Comparison of ENCODE assay signal across 15 cellular contexts in genomic region chr11:93747122-93747521, GRCh38. TPM values are rescaled to one million over a fixed set of nuclear protein-coding genes. Genes with fewer than 3 reads are reported as not detected.
A peak's percentile ranks its signal among the peaks of the same experiment; 100 is the strongest.
DNase-seq lines count a peak whose midpoint lies in the region; ATAC-seq, FAIRE-seq and TF ChIP-seq lines count a peak whose summit lies in the region.
"Had no signal": no experiment of that assay in that cellular context is flagged by ENCODE, and none has a peak within 500 bp of the region (broad histone marks: within the 10 kb centered on the region; RNA-seq: fewer than 3 reads in every experiment).

No MANE protein-coding gene starts in this region.

- ATAC-seq in GM19023 (IDR thresholded peaks at IDR 0.05; ENCODE audit: unreplicated experiment) (peak; percentile 63), GM21786 (IDR thresholded peaks at IDR 0.05; ENCODE audit: unreplicated experiment) (peak; percentile 90), HG03139 (IDR thresholded peaks at IDR 0.05; ENCODE audit: unreplicated experiment) (peak; percentile 85), HepG2 (peak; percentile 20; the same call in 2 of the 3 replicates), esophagus mucosa (no peak)
- ATAC-seq: stimulated activated naive CD8-positive, alpha-beta T cell treated with anti-CD3 and anti-CD28 coated beads, Interleukin-15, amount 100 ng/mL, for 72 hours had no signal

- POLR2A ChIA-PET in HepG2 (lab: Yijun Ruan, JAX): interaction anchor here (0.6 to 2.7 kb wide), 5 partner anchors 9 to 382 kb away, joined by 3 to 17 read pairs (median 4); partner anchors contain the start of genes MED17 and PANX1

- CTCF ChIA-PET in HepG2 (lab: Yijun Ruan, JAX; ENCODE audit: low intra/inter-chr PET ratio, low total read pairs): no interaction called here

- H3K9me3 ChIP-seq in HepG2 (ENCODE audit: low read length) (no peaks in the 10 kb centered on the region), esophagus muscularis mucosa (no peaks in the 10 kb centered on the region)

- H3K79me2 ChIP-seq in HepG2 (ENCODE audit: insufficient read depth, low read length): peaks cover 39% of the 10 kb centered on the region

- H3K9ac ChIP-seq in HepG2 (ENCODE audit: insufficient read depth, low read depth, low read length): 0 out of 2 replicates have a peak overlapping the region, but pooled peaks have one; percentile 39

- H3K27me3 ChIP-seq in HepG2 (ENCODE audit: control insufficient read depth in 1 of 2, insufficient read depth in 2 of 2, low read length in 2 of 2): no peaks in the 10 kb centered on the region
- H3K27me3 ChIP-seq in esophagus muscularis mucosa: no peaks in the 10 kb centered on the region

- FAIRE-seq in HepG2 (lab: Jason Lieb, UNC): no peak

- no peak for TF ChIP-seq POLR2A in HepG2 (IDR thresholded peaks at IDR 0.05; ENCODE audit: insufficient read depth in 1 of 2, low read depth in 2 of 2, low read length in 2 of 2)
- TF ChIP-seq POLR2A in esophagus muscularis mucosa (IDR thresholded peaks at IDR 0.05; ENCODE audit: low read depth): no peak

- TF ChIP-seq CTCF in HepG2 (CRISPR knock-in tag; IDR thresholded peaks at IDR 0.05): no peak
- no peak for TF ChIP-seq CTCF in esophagus muscularis mucosa (IDR thresholded peaks at IDR 0.05)

- no peak for TF ChIP-seq RAD21 in HepG2 (CRISPR knock-in tag; IDR thresholded peaks at IDR 0.05)

- H3K4me1 ChIP-seq in HepG2 (ENCODE audit: insufficient read depth, low read length) (peaks cover 63% of the 10 kb centered on the region), esophagus muscularis mucosa (peaks cover 8 to 48% (median 25%) of the 10 kb centered on the region in 4 donors)

- H4K20me1 ChIP-seq in HepG2 (ENCODE audit: insufficient read depth, low read length): no peaks in the 10 kb centered on the region

- TF ChIP-seq EP300 in HepG2 (IDR thresholded peaks at IDR 0.05; ENCODE audit: low read depth in 2 of 2, low read length in 2 of 2) (no peak), HepG2 (CRISPR knock-in tag; IDR thresholded peaks at IDR 0.05; ENCODE audit: borderline replicate concordance) (no peak), esophagus muscularis mucosa (IDR thresholded peaks at IDR 0.05) (no peak)

- intact Hi-C loops in HepG2 (cut with micrococcal nuclease; ENCODE audit: unreplicated experiment): no loop called here
- intact Hi-C loops in esophagus muscularis mucosa (cut with DNase I): no loop called here

- DNase-seq in HepG2 (ENCODE audit: low spot score) (no peak), anterior cingulate cortex (lab: John Stamatoyannopoulos, UW) (no peak), cerebellar cortex (ENCODE audit: low spot score) (no peak), esophagus muscularis mucosa (ENCODE audit: extremely low spot score) (no peak)
- DNase-seq: activated CD4-positive, CD25-positive, alpha-beta regulatory T cell treated with anti-CD3 and anti-CD28 coated beads, Interleukin-2, amount 50 U/mL, for 72 hours; H7; hypothalamus; NCI-H2029; stimulated activated CD4-positive, alpha-beta T cell treated with anti-CD3 and anti-CD28 coated beads, Interleukin-4, amount 100 ng/mL, for 4 hours; stimulated activated naive CD8-positive, alpha-beta T cell treated with anti-CD3 and anti-CD28 coated beads, Interleukin-15, amount 100 ng/mL, for 72 hours had no signal

- WGBS in HepG2 (ENCODE audit: low lambda C conversion rate): 6% methylated on average over 1 of the region's 1 CpG
- WGBS in esophagus muscularis mucosa: 92% methylated on average over 1 of the region's 1 CpG

- peak overlapping the region in 1 of 3 experiments; percentile 28; a peak in 1 of 6 replicates for H3K4me3 ChIP-seq in HepG2 (replicated peaks in 1 of 3; ENCODE audit: insufficient read depth in 1 of 3, low read depth in 2 of 3, low read length in 3 of 3)
- H3K4me3 ChIP-seq in esophagus muscularis mucosa: no peak overlapping the region

- peak overlapping the region; percentile 81 for H3K4me2 ChIP-seq in HepG2 (ENCODE audit: low read depth, low read length)

- no TSS peak for BruUV-seq in HepG2 (replicated peaks; lab: Mats Ljungman, UMichigan)

- H3K36me3 ChIP-seq in HepG2 (replicated peaks in 1 of 2; ENCODE audit: control insufficient read depth in 1 of 2, insufficient read depth in 2 of 2, low read length in 2 of 2) (no peaks in the 10 kb centered on the region; a peak in 2 of 5 replicates), esophagus muscularis mucosa (peaks cover 6 to 11% (median 7%) of the 10 kb centered on the region in 4 donors)

- in situ Hi-C loops in HepG2 (cut with HindIII; ENCODE audit: extremely low pct_ligation_motif_present, low pct_unique_long_range_greater_than_20kb): no loop called here

- H3K27ac ChIP-seq in HepG2 (ENCODE audit: extremely low read length, insufficient read depth, low read length): peak overlapping the region; percentile 54
- H3K27ac ChIP-seq in esophagus muscularis mucosa (replicated peaks in 1 of 4): no peak overlapping the region
- H3K27ac ChIP-seq: C4-2B had no signal

- no peak overlapping the region for H2AFZ ChIP-seq in HepG2 (ENCODE audit: low read length)

RNA-seq across cellular contexts. Expression of gene C11orf54, which starts 5.7 kb away (rescaled TPM):
- total RNA-seq in HepG2 (2016; rRNA removed; fragmentation: Illumina TruSeq; extraction: Trizol) (50.1 and 68.3 TPM in 2 replicates), esophagus muscularis mucosa (10 to 100 TPM; 27.7 to 46.7 (median 37.9) TPM), esophagus mucosa (7.7 TPM)
- total RNA-seq in HepG2 (2016; cell fraction: cytosol; rRNA removed; fragmentation: Illumina TruSeq; extraction: Trizol; ENCODE audit: low read depth): 25.7 and 26.9 TPM in 2 replicates
- total RNA-seq in HepG2 (2016; cell fraction: insoluble cytoplasmic fraction; rRNA removed; fragmentation: Illumina TruSeq; extraction: Trizol): 51.7 and 81.8 TPM in 2 replicates
- 18.4 and 20.7 TPM in 2 replicates for total RNA-seq in HepG2 (2016; cell fraction: membrane; rRNA removed; fragmentation: Illumina TruSeq; extraction: Trizol)
- total RNA-seq in HepG2 (2016; cell fraction: nucleus; rRNA removed; fragmentation: Illumina TruSeq; extraction: Trizol): 25.8 and 27.7 TPM in 2 replicates
- 36.1 and 42.7 TPM in 2 replicates for polyA plus RNA-seq in HepG2 (2011; rRNA removed)
- polyA plus RNA-seq in HepG2 (2011; cell fraction: cytosol; rRNA removed): 17.5 and 31.2 TPM in 2 replicates
- 16.4 and 20.9 TPM in 2 replicates for polyA plus RNA-seq in HepG2 (2011; cell fraction: nucleus; rRNA removed)
- 50.3 and 62.2 TPM in 2 replicates for polyA plus RNA-seq in HepG2 (2012)
- polyA plus RNA-seq in HepG2 (2016; cell fraction: cytosol; fragmentation: Illumina TruSeq; extraction: Trizol; ENCODE audit: low read depth): 4.0 TPM in 2 replicates
- 54.3 and 55.1 TPM in 2 replicates for polyA plus RNA-seq in HepG2 (2016; cell fraction: insoluble cytoplasmic fraction; fragmentation: Illumina TruSeq; extraction: Trizol; ENCODE audit: low read depth)
- polyA plus RNA-seq in HepG2 (2016; cell fraction: membrane; fragmentation: Illumina TruSeq; extraction: Trizol; ENCODE audit: low read depth): 7.4 and 7.6 TPM in 2 replicates
- 29.7 and 38.5 TPM in 2 replicates for polyA plus RNA-seq in HepG2 (2016; cell fraction: nucleus; fragmentation: Illumina TruSeq; extraction: Trizol; ENCODE audit: insufficient read depth, low read depth)
- polyA minus RNA-seq in HepG2 (2011; rRNA and poly(A)+ RNA removed; ENCODE audit: low replicate concordance): 12.3 and 13.3 TPM in 2 replicates
- polyA minus RNA-seq in HepG2 (2011; cell fraction: cytosol; rRNA and poly(A)+ RNA removed): 33.1 and 37.5 TPM in 2 replicates
- polyA minus RNA-seq in HepG2 (2011; cell fraction: nucleus; rRNA and poly(A)+ RNA removed): 40.4 and 47.0 TPM in 2 replicates

RNA-seq across cellular contexts. Expression of gene TAF1D, which starts 5.8 kb away (rescaled TPM):
- 96.9 and 207 TPM in 2 replicates for total RNA-seq in HepG2 (2016; rRNA removed; fragmentation: Illumina TruSeq; extraction: Trizol)
- 320 and 373 TPM in 2 replicates for total RNA-seq in HepG2 (2016; cell fraction: cytosol; rRNA removed; fragmentation: Illumina TruSeq; extraction: Trizol; ENCODE audit: low read depth)
- total RNA-seq in HepG2 (2016; cell fraction: insoluble cytoplasmic fraction; rRNA removed; fragmentation: Illumina TruSeq; extraction: Trizol): 98.4 and 219 TPM in 2 replicates
- total RNA-seq in HepG2 (2016; cell fraction: membrane; rRNA removed; fragmentation: Illumina TruSeq; extraction: Trizol): 240 and 274 TPM in 2 replicates
- 644 and 668 TPM in 2 replicates for total RNA-seq in HepG2 (2016; cell fraction: nucleus; rRNA removed; fragmentation: Illumina TruSeq; extraction: Trizol)
- polyA plus RNA-seq in HepG2 (2011; rRNA removed): 99.6 and 132 TPM in 2 replicates
- 31.0 and 42.4 TPM in 2 replicates for polyA plus RNA-seq in HepG2 (2011; cell fraction: cytosol; rRNA removed)
- polyA plus RNA-seq in HepG2 (2011; cell fraction: nucleus; rRNA removed): 212 and 272 TPM in 2 replicates
- polyA plus RNA-seq in HepG2 (2012): 164 and 195 TPM in 2 replicates
- polyA plus RNA-seq in HepG2 (2016; cell fraction: cytosol; fragmentation: Illumina TruSeq; extraction: Trizol; ENCODE audit: low read depth): 299 and 310 TPM in 2 replicates
- 128 and 141 TPM in 2 replicates for polyA plus RNA-seq in HepG2 (2016; cell fraction: insoluble cytoplasmic fraction; fragmentation: Illumina TruSeq; extraction: Trizol; ENCODE audit: low read depth)
- polyA plus RNA-seq in HepG2 (2016; cell fraction: membrane; fragmentation: Illumina TruSeq; extraction: Trizol; ENCODE audit: low read depth): 203 and 217 TPM in 2 replicates
- 962 and 1,010 TPM in 2 replicates for polyA plus RNA-seq in HepG2 (2016; cell fraction: nucleus; fragmentation: Illumina TruSeq; extraction: Trizol; ENCODE audit: insufficient read depth, low read depth)
- polyA minus RNA-seq in HepG2 (2011; rRNA and poly(A)+ RNA removed; ENCODE audit: low replicate concordance): 44.5 and 146 TPM in 2 replicates
- polyA minus RNA-seq in HepG2 (2011; cell fraction: cytosol; rRNA and poly(A)+ RNA removed): 58.0 and 63.0 TPM in 2 replicates
- 1,028 and 1,029 TPM in 2 replicates for polyA minus RNA-seq in HepG2 (2011; cell fraction: nucleus; rRNA and poly(A)+ RNA removed)
- total RNA-seq in esophagus muscularis mucosa: 10 to 100 TPM; 34.7 to 61.8 (median 46.3) TPM
- total RNA-seq in esophagus mucosa: 70.3 TPM

RNA-seq across cellular contexts. Expression of gene MED17, which starts 37.0 kb away (rescaled TPM):
- total RNA-seq in HepG2 (2016; rRNA removed; fragmentation: Illumina TruSeq; extraction: Trizol): 31.3 and 37.0 TPM in 2 replicates
- total RNA-seq in HepG2 (2016; cell fraction: cytosol; rRNA removed; fragmentation: Illumina TruSeq; extraction: Trizol; ENCODE audit: low read depth): 8.3 and 9.8 TPM in 2 replicates
- total RNA-seq in HepG2 (2016; cell fraction: insoluble cytoplasmic fraction; rRNA removed; fragmentation: Illumina TruSeq; extraction: Trizol): 31.5 and 35.3 TPM in 2 replicates
- 11.6 and 12.4 TPM in 2 replicates for total RNA-seq in HepG2 (2016; cell fraction: membrane; rRNA removed; fragmentation: Illumina TruSeq; extraction: Trizol)
- 49.0 and 52.1 TPM in 2 replicates for total RNA-seq in HepG2 (2016; cell fraction: nucleus; rRNA removed; fragmentation: Illumina TruSeq; extraction: Trizol)
- 18.0 and 23.1 TPM in 2 replicates for polyA plus RNA-seq in HepG2 (2011; rRNA removed)
- 6.8 and 9.6 TPM in 2 replicates for polyA plus RNA-seq in HepG2 (2011; cell fraction: cytosol; rRNA removed)
- 43.3 and 55.5 TPM in 2 replicates for polyA plus RNA-seq in HepG2 (2011; cell fraction: nucleus; rRNA removed)
- 11.6 and 17.1 TPM in 2 replicates for polyA plus RNA-seq in HepG2 (2012)
- 1.0 and 1.4 TPM in 2 replicates for polyA plus RNA-seq in HepG2 (2016; cell fraction: cytosol; fragmentation: Illumina TruSeq; extraction: Trizol; ENCODE audit: low read depth)
- 27.1 and 28.5 TPM in 2 replicates for polyA plus RNA-seq in HepG2 (2016; cell fraction: insoluble cytoplasmic fraction; fragmentation: Illumina TruSeq; extraction: Trizol; ENCODE audit: low read depth)
- 2.1 and 2.8 TPM in 2 replicates for polyA plus RNA-seq in HepG2 (2016; cell fraction: membrane; fragmentation: Illumina TruSeq; extraction: Trizol; ENCODE audit: low read depth)
- polyA plus RNA-seq in HepG2 (2016; cell fraction: nucleus; fragmentation: Illumina TruSeq; extraction: Trizol; ENCODE audit: insufficient read depth, low read depth): 64.6 and 73.7 TPM in 2 replicates
- 19.9 and 28.6 TPM in 2 replicates for polyA minus RNA-seq in HepG2 (2011; rRNA and poly(A)+ RNA removed; ENCODE audit: low replicate concordance)
- polyA minus RNA-seq in HepG2 (2011; cell fraction: cytosol; rRNA and poly(A)+ RNA removed): 7.9 and 9.3 TPM in 2 replicates
- polyA minus RNA-seq in HepG2 (2011; cell fraction: nucleus; rRNA and poly(A)+ RNA removed): 90.1 and 95.1 TPM in 2 replicates
- total RNA-seq in esophagus muscularis mucosa: 10 to 100 TPM; 18.9 to 27.8 (median 22.3) TPM
- total RNA-seq in esophagus mucosa: 16.0 TPM
